In genomic region chr11:2819316-2819715, GRCh38 we compare ENCODE assay signal across 25 cellular contexts.
"Had no signal": no experiment of that assay in that cellular context is flagged by ENCODE, and none has a peak within 500 bp of the region (broad histone marks: within the 10 kb centered on the region; RNA-seq: fewer than 3 reads in every experiment).

No MANE protein-coding gene starts in this region.

- H3K4me3 Mint-ChIP-seq: memory B cell, naive B cell had no signal

- H3K4me1 ChIP-seq: foreskin keratinocyte had no signal

- H3K4me3 ChIP-seq: coronary artery, dorsolateral prefrontal cortex, esophagus muscularis mucosa, gastroesophageal sphincter, heart left ventricle, left ventricle myocardium inferior, lung, mucosa of descending colon had no signal

- FAIRE-seq: colon, endothelial cell of umbilical vein, frontal cortex, islet of Langerhans, keratinocyte had no signal

- H3K27me3 Mint-ChIP-seq: memory B cell had no signal

- H3K27me3 ChIP-seq: esophagus muscularis mucosa, foreskin keratinocyte, gastroesophageal sphincter, heart left ventricle had no signal

- DNase-seq: dermis blood vessel endothelial cell; dorsolateral prefrontal cortex; effector CD4-positive, alpha-beta T cell; effector memory CD4-positive, alpha-beta T cell; foreskin keratinocyte; hippocampal formation; left colon; left ventricle myocardium inferior; mammary epithelial cell; mesendoderm; mucosa of descending colon; naive B cell; naive thymus-derived CD8-positive, alpha-beta T cell had no signal

- ATAC-seq: foreskin keratinocyte; gastroesophageal sphincter; heart left ventricle; left colon; left lobe of liver; mucosa of descending colon; naive thymus-derived CD8-positive, alpha-beta T cell had no signal

- H3K36me3 ChIP-seq: esophagus muscularis mucosa, gastroesophageal sphincter, heart left ventricle, left ventricle myocardium inferior had no signal

- H3K27ac Mint-ChIP-seq: memory B cell; naive B cell; naive thymus-derived CD8-positive, alpha-beta T cell had no signal

- H3K27ac ChIP-seq: coronary artery, dorsolateral prefrontal cortex, esophagus muscularis mucosa, foreskin keratinocyte, gastroesophageal sphincter, heart left ventricle, left ventricle myocardium inferior had no signal
